17 cellular contexts compared by ENCODE assay signal in genomic region chr1:9319789-9320519, GRCh38. TPM values are rescaled to one million over a fixed set of nuclear protein-coding genes. Genes with fewer than 3 reads are reported as not detected.
DNase-seq lines count a peak whose midpoint lies in the region; ATAC-seq, FAIRE-seq and TF ChIP-seq lines count a peak whose summit lies in the region.
"Had no signal": no experiment of that assay in that cellular context is flagged by ENCODE, and none has a peak within 500 bp of the region (broad histone marks: within the 10 kb centered on the region; RNA-seq: fewer than 3 reads in every experiment).

No MANE protein-coding gene starts in this region.

- FAIRE-seq in small intestine (lab: Jason Lieb, UNC): no peak

- H3K9me3 ChIP-seq in Panc1 (ENCODE audit: control insufficient read depth, insufficient read depth, low read depth, low read length) (no peaks in the 10 kb centered on the region), hepatocyte (ENCODE audit: low read depth) (no peaks in the 10 kb centered on the region), small intestine (ENCODE audit: control insufficient read depth, low read depth) (no peaks in the 10 kb centered on the region), mammary epithelial cell (replicated peaks; ENCODE audit: insufficient read depth, low read length) (no peaks in the 10 kb centered on the region)
- H3K9me3 ChIP-seq: breast epithelium, HAP-1 had no signal

- H3K9ac ChIP-seq in mammary epithelial cell (ENCODE audit: insufficient read depth, low read length): no peak overlapping the region

- WGBS in hepatocyte (ENCODE audit: low lambda C conversion rate, missing lambda C conversion rate): 62% methylated on average over 21 of the region's 21 CpGs
- 15 to 54% (median 45%) methylated on average over 20 to 21 of the region's 21 CpGs for WGBS in small intestine, 3 donors
- WGBS in mammary epithelial cell (ENCODE audit: low coverage, missing lambda C conversion rate): 92% methylated on average over 13 of the region's 21 CpGs

- H3K79me2 ChIP-seq in hepatocyte (peaks cover 98% of the 10 kb centered on the region), mammary epithelial cell (ENCODE audit: insufficient read depth, low read length) (peaks cover 94% of the 10 kb centered on the region)

- H4K20me1 ChIP-seq in hepatocyte (ENCODE audit: insufficient read depth, poor library complexity, severe bottlenecking) (peaks cover 60% of the 10 kb centered on the region), mammary epithelial cell (ENCODE audit: insufficient read depth, low read length) (peaks cover 4% of the 10 kb centered on the region)

- no peaks in the 10 kb centered on the region for H3K36me3 ChIP-seq in Panc1 (ENCODE audit: control insufficient read depth, insufficient read depth, low read length)
- H3K36me3 ChIP-seq in hepatocyte (replicated peaks; ENCODE audit: insufficient read depth, low read depth): no peaks in the 10 kb centered on the region
- no peaks in the 10 kb centered on the region for H3K36me3 ChIP-seq in small intestine (ENCODE audit: control insufficient read depth in 2 of 2, insufficient read depth in 2 of 2, low read length in 2 of 2)
- H3K36me3 ChIP-seq in mammary epithelial cell (ENCODE audit: insufficient read depth, low read length): no peaks in the 10 kb centered on the region
- H3K36me3 ChIP-seq: breast epithelium, HAP-1 had no signal

- no TSS peak for BruUV-seq in Panc1 (replicated peaks; lab: Mats Ljungman, UMichigan)
- BruUV-seq in mammary epithelial cell (replicated peaks; lab: Mats Ljungman, UMichigan): no TSS peak

- no peaks in the 10 kb centered on the region for H3K9me2 ChIP-seq in hepatocyte (replicated peaks; ENCODE audit: insufficient read depth)

- H3K4me2 ChIP-seq in hepatocyte: peak overlapping the region; percentile 66
- no peak overlapping the region for H3K4me2 ChIP-seq in mammary epithelial cell (ENCODE audit: insufficient read depth, low read depth, low read length)

- H2AFZ ChIP-seq in hepatocyte (no peak overlapping the region), mammary epithelial cell (ENCODE audit: low read depth, low read length) (no peak overlapping the region)

- POLR2A ChIA-PET in Panc1 (lab: Charles Lee): no interaction called here

- dilution Hi-C loops in mammary epithelial cell (cut with HindIII; ENCODE audit: low sequenced_read_pairs): loop anchor here (10.0 kb wide), 1 partner anchor 55 kb away; no protein-coding TSS in a partner anchor

- DNase-seq in COR-L47 (lab: John Stamatoyannopoulos, UW): peak; percentile 37
- DNase-seq in Panc1 (ENCODE audit: low read depth, low spot score): no peak
- peak; percentile 45 for DNase-seq in hepatocyte (ENCODE audit: low spot score)
- peak; percentile 89 for DNase-seq in small intestine
- DNase-seq in DMS114 treated with DMSO at 0.1 percent for 48 hours (lab: John Stamatoyannopoulos, UW; ENCODE audit: unreplicated experiment): no peak
- DNase-seq in GM10266 (ENCODE audit: extremely low spot score): no peak
- DNase-seq in mammary epithelial cell: no peak
- DNase-seq: activated CD4-positive, alpha-beta T cell treated with anti-CD3 and anti-CD28 coated beads, Interleukin-2, amount 50 U/mL, for 4 hours; activated T-cell treated with anti-CD3 and anti-CD28 coated beads, Interleukin-2, amount 50 U/mL, for 24 hours; NCI-H2029; NCI-H524 treated with DMSO at 0.1 percent for 48 hours; posterior cingulate gyrus; stimulated activated naive CD4-positive, alpha-beta T cell treated with Interleukin-2 at 50 U/mL for 16 hours had no signal

- ATAC-seq in Panc1: no peak
- no peak for ATAC-seq in GM18861 (IDR thresholded peaks at IDR 0.05; ENCODE audit: unreplicated experiment)
- ATAC-seq: activated naive CD4-positive, alpha-beta T cell treated with anti-CD3 and anti-CD28 coated beads, Interleukin-2, amount 50 U/mL, for 72 hours had no signal

- H3K27me3 ChIP-seq in Panc1 (ENCODE audit: control insufficient read depth, insufficient read depth, low read length): no peaks in the 10 kb centered on the region
- H3K27me3 ChIP-seq in hepatocyte: no peaks in the 10 kb centered on the region
- no peaks in the 10 kb centered on the region for H3K27me3 ChIP-seq in small intestine (ENCODE audit: control insufficient read depth in 2 of 2, insufficient read depth in 2 of 2, low read length in 2 of 2)
- H3K27me3 ChIP-seq in mammary epithelial cell (ENCODE audit: insufficient read depth, low read length): no peaks in the 10 kb centered on the region
- H3K27me3 ChIP-seq: breast epithelium had no signal

- CTCF ChIA-PET in Panc1 (lab: Charles Lee): no interaction called here
- CTCF ChIA-PET in mammary epithelial cell (lab: Charles Lee; ENCODE audit: low non-redundant PET): no interaction called here

- in situ Hi-C loops in Panc1 (cut with HindIII; ENCODE audit: low pct_unique_long_range_greater_than_20kb, low sequenced_read_pairs): no loop called here
- in situ Hi-C loops in mammary epithelial cell (cut with MboI; ENCODE audit: low sequenced_read_pairs in 2 of 2): no loop called here

- peaks cover 95% of the 10 kb centered on the region for H3K4me1 ChIP-seq in Panc1 (ENCODE audit: control insufficient read depth, insufficient read depth, low read length)
- H3K4me1 ChIP-seq in hepatocyte (ENCODE audit: insufficient read depth): peaks cover 49% of the 10 kb centered on the region
- H3K4me1 ChIP-seq in small intestine (ENCODE audit: control insufficient read depth in 2 of 2, insufficient read depth in 1 of 2, low read depth in 1 of 2, low read length in 1 of 2): peaks cover 13 to 18% of the 10 kb centered on the region in 2 donors
- H3K4me1 ChIP-seq in mammary epithelial cell (ENCODE audit: insufficient read depth, low read length): peaks cover 22% of the 10 kb centered on the region
- H3K4me1 ChIP-seq: HAP-1 had no signal

- intact Hi-C loops in Panc1 (cut with micrococcal nuclease; ENCODE audit: unreplicated experiment) (no loop called here), mammary epithelial cell (cut with micrococcal nuclease) (loop anchor here (10.0 kb wide), 1 partner anchor 55 kb away; no protein-coding TSS in a partner anchor)

- H3K4me3 ChIP-seq in Panc1 (ENCODE audit: low read depth in 2 of 2, low read length in 2 of 2) (no peak overlapping the region), hepatocyte (no peak overlapping the region), small intestine (ENCODE audit: low read depth in 1 of 2, low read length in 2 of 2) (no peak overlapping the region), mammary epithelial cell (replicated peaks in 1 of 3; ENCODE audit: insufficient read depth in 1 of 3, low read depth in 2 of 3, low read length in 3 of 3) (no peak overlapping the region)
- H3K4me3 ChIP-seq: HAP-1 had no signal

- H3K27ac ChIP-seq in Panc1 (ENCODE audit: low read length) (peak overlapping the region; percentile 84), hepatocyte (peak overlapping the region; percentile 91), small intestine (ENCODE audit: low read depth in 1 of 2, low read length in 1 of 2) (peak overlapping the region; percentile 24 to 56), mammary epithelial cell (ENCODE audit: insufficient read depth, low read depth, low read length) (no peak overlapping the region)

- no peak for TF ChIP-seq CTCF in Panc1 (IDR thresholded peaks at IDR 0.05)
- no peak for TF ChIP-seq CTCF in hepatocyte (IDR thresholded peaks at IDR 0.05; ENCODE audit: poor library complexity)
- no peak for TF ChIP-seq CTCF in GM10266 (IDR thresholded peaks at IDR 0.05; ENCODE audit: control insufficient read depth, insufficient read depth, low read depth, missing control alignments)
- TF ChIP-seq CTCF in mammary epithelial cell (conservative IDR thresholded peaks at IDR 0.05 in 1 of 2, IDR thresholded peaks at IDR 0.05 in 1 of 2; ENCODE audit: extremely low read depth in 1 of 2, insufficient read depth in 1 of 2, low read depth in 1 of 2, low read length in 2 of 2): no peak

RNA-seq across cellular contexts. Expression of gene SPSB1, which starts 27.3 kb away (rescaled TPM):
- total RNA-seq in Panc1 (2021; ENCODE audit: unreplicated experiment) (73.7 TPM), hepatocyte (61.3 and 66.9 TPM in 2 replicates), mammary epithelial cell (10 to 100 TPM; 18.2 to 56.7 TPM)
- polyA plus RNA-seq in Panc1 (2012; ENCODE audit: insufficient read length): 59.2 TPM
- polyA plus RNA-seq in hepatocyte (75.3 and 102 TPM in 2 replicates), small intestine (10 to 100 TPM; 30.0 to 69.1 (median 35.3) TPM), mammary epithelial cell (13.2 TPM)
- 17.3 TPM for polyA minus RNA-seq in mammary epithelial cell

Comparison
In these comparisons a context has a peak if more than half of its experiments do, and no peak if none do; other contexts are left out.
1. DNase-seq: peak in COR-L47 (single experiment), hepatocyte (single experiment) and small intestine (single experiment); none in Panc1 (single experiment), DMS114 treated with DMSO at 0.1 percent for 48 hours (single experiment), GM10266 (single experiment) and mammary epithelial cell (single experiment).